In the genomic region with DNA sequence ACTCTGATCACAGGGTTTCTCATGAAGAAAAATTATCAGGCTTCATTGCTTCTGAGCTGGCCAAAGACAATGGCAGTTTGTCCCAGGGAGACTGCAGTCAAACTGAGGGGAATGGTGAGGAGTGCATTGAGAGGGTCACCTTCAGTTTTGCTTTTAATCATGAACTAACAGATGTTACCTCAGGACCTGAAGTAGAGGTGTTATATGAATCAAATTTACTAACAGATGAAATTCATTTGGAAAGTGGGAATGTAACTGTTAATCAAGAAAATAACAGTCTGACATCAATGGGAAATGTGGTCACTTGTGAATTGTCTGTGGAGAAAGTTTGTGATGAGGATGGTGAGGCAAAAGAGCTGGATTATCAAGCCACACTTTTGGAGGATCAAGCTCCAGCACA, we compare ENCODE assay signal across 1 cellular context.
TF ChIP-seq lines count a peak whose summit lies in the region.

No MANE protein-coding gene starts in this region.

TF ChIP-seq in HEK293, 187 proteins besides CTCF, POLR2A, EP300 and RAD21 (continued from another document):
- TF ChIP-seq TSHZ1 (tag by site-specific recombination; IDR thresholded peaks at IDR 0.05; ENCODE audit: borderline replicate concordance), result no peak
